ENCODE assay signal across 12 cellular contexts in genomic region chr15:74525946-74526345, GRCh38. TPM values are rescaled to one million over a fixed set of nuclear protein-coding genes. Genes with fewer than 3 reads are reported as not detected.
A peak's percentile ranks its signal among the peaks of the same experiment; 100 is the strongest.
DNase-seq lines count a peak whose midpoint lies in the region; ATAC-seq and TF ChIP-seq lines count a peak whose summit lies in the region.
"Had no signal": no experiment of that assay in that cellular context is flagged by ENCODE, and none has a peak within 500 bp of the region (broad histone marks: within the 10 kb centered on the region; RNA-seq: fewer than 3 reads in every experiment).

No MANE protein-coding gene starts in this region.

- in situ Hi-C loops in G401 (cut with HindIII; ENCODE audit: low sequenced_read_pairs) = no loop called here

- peak; percentile 42; the same call in 1 of the 2 replicates for TF ChIP-seq EP300 in Ishikawa (IDR thresholded peaks at IDR 0.05; ENCODE audit: borderline replicate concordance)

- no peak for ATAC-seq in HG03469 (IDR thresholded peaks at IDR 0.05; ENCODE audit: unreplicated experiment)
- ATAC-seq: activated T-cell treated with anti-CD3 and anti-CD28 coated beads, Interleukin-2, amount 50 U/mL, for 4 hours had no signal

- peak; percentile 67 for DNase-seq in AG20443 (ENCODE audit: low spot score)
- peak; percentile 44 for DNase-seq in amniotic epithelial cell (ENCODE audit: low read depth)
- peak; percentile 66 for DNase-seq in kidney glomerular epithelial cell (lab: John Stamatoyannopoulos, UW)
- no peak for DNase-seq in G401 (ENCODE audit: low spot score)
- DNase-seq in mucosa of gallbladder (ENCODE audit: low spot score) = no peak
- DNase-seq in NCI-H2029 (lab: John Stamatoyannopoulos, UW) = no peak
- DNase-seq: activated T-cell treated with anti-CD3 and anti-CD28 coated beads, Interleukin-2, amount 50 U/mL, for 4 hours; Kasumi-1; NK-92 treated with Interleukin-12 subunit alpha and Interleukin-12 subunit beta, amount 100 ng/mL, for 24 hours; stimulated activated CD4-positive, alpha-beta T cell treated with anti-CD3 and anti-CD28 coated beads, Interleukin-1b, Interleukin-23, amount 100 ng/mL, for 48 hours had no signal

- no peak for TF ChIP-seq RAD21 in Ishikawa (IDR thresholded peaks at IDR 0.05; ENCODE audit: low read depth)

TF ChIP-seq in Ishikawa, 13 proteins besides CTCF, POLR2A, EP300 and RAD21:
- TF ChIP-seq MAX (IDR thresholded peaks at IDR 0.05) (no peak), TEAD4 (IDR thresholded peaks at IDR 0.05) (peak; percentile 27; the same call in 1 of the 2 replicates), TAF1 (IDR thresholded peaks at IDR 0.05; ENCODE audit: low read depth) (no peak), TCF12 (IDR thresholded peaks at IDR 0.05; ENCODE audit: low read depth) (peak; percentile 51; the same call in 1 of the 2 replicates), NFIC (IDR thresholded peaks at IDR 0.05) (peak; percentile 39; the same call in 1 of the 2 replicates), YY1 (IDR thresholded peaks at IDR 0.05; ENCODE audit: low read depth) (no peak), FOXM1 (IDR thresholded peaks at IDR 0.05; ENCODE audit: borderline replicate concordance, low read depth) (no peak), CEBPB (IDR thresholded peaks at IDR 0.05) (0 out of 2 replicates have a peak, but pooled peaks have one; percentile 2)
- TF ChIP-seq, protein P1, sequence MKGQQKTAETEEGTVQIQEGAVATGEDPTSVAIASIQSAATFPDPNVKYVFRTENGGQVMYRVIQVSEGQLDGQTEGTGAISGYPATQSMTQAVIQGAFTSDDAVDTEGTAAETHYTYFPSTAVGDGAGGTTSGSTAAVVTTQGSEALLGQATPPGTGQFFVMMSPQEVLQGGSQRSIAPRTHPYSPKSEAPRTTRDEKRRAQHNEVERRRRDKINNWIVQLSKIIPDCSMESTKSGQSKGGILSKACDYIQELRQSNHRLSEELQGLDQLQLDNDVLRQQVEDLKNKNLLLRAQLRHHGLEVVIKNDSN (IDR thresholded peaks at IDR 0.05) = peak; percentile 85

RNA-seq across cellular contexts. Expression of gene ARID3B, which starts 15.1 kb away (rescaled TPM):
- total RNA-seq in G401 (2014; rRNA removed; shearing (Covaris generic)) = 91.6 and 92.3 TPM in 2 replicates
- total RNA-seq in mucosa of gallbladder = 6.8 TPM

Comparison
In these comparisons a context has a peak if more than half of its experiments do, and no peak if none do; other contexts are left out.
1. DNase-seq: peak in AG20443 (single experiment), amniotic epithelial cell (single experiment) and kidney glomerular epithelial cell (single experiment); none in G401 (single experiment), mucosa of gallbladder (single experiment) and NCI-H2029 (single experiment).
2. RNA of gene ARID3B, which starts 15.1 kb away (total RNA-seq): 91.6 to 92.3 TPM in G401; 6.8 TPM in mucosa of gallbladder (single experiment); every median in the first group is over 10 times any median in the second.